Comparison of ENCODE assay signal across 12 cellular contexts in the genomic region with DNA sequence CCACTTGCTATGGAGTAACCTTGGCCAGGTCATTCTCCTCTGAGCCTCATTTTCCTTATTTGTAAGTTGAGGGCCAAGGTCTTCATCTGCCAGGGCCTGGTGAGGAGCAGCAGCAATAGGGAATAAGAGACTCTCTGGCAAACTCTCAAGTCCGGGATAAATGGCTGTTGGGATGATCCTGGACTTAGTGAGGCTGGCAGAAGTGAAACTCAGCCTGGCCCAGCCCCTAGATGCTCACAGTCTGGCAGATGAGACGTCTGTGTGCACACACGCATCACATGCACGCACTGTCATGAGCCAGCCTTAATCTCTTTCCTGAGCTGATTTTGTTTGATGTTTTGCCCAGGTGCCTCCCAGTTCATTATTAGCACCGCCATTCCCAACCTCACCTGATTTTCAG. TPM values are rescaled to one million over a fixed set of nuclear protein-coding genes. Genes with fewer than 3 reads are reported as not detected.
DNase-seq lines count a peak whose midpoint lies in the region; ATAC-seq and TF ChIP-seq lines count a peak whose summit lies in the region.
"Had no signal": no experiment of that assay in that cellular context is flagged by ENCODE, and none has a peak within 500 bp of the region (broad histone marks: within the 10 kb centered on the region; RNA-seq: fewer than 3 reads in every experiment).

No MANE protein-coding gene starts in this region.

- H3K4me3 Mint-ChIP-seq in CD4-positive, alpha-beta T cell = peak overlapping the region; percentile 68
- H3K4me3 Mint-ChIP-seq in activated T-helper 1 cell treated with anti-CD3 and anti-CD28 coated beads, Interleukin-12 subunit alpha, Interleukin-12 subunit beta, Interleukin-2, Interleukin-4 antibody, amounts not matched to agents 30 ng/mL and 10 ng/mL and 1 ng/mL, durations not matched to agents 14 hours and 24 hours and 36 hours = no peak overlapping the region
- peak overlapping the region in 4 of 10 donors; percentile 23 to 90 (median 52) for H3K4me3 Mint-ChIP-seq in naive thymus-derived CD4-positive, alpha-beta T cell

- no peak overlapping the region for H3K14ac ChIP-seq in IMR-90 (replicated peaks; ENCODE audit: low read depth, low read length)

- H3K9me1 ChIP-seq in IMR-90 (ENCODE audit: insufficient read depth, low read length) = peaks cover 32% of the 10 kb centered on the region

- CTCF ChIA-PET in CD4-positive, alpha-beta T cell (lab: Charles Lee) = interaction anchor here (6.7 kb wide), 1 partner anchor 25 kb away, joined by 42 read pairs; the partner anchor contains the start of gene SLC6A6
- CTCF ChIA-PET in IMR-90 (lab: Yijun Ruan, JAX) = no interaction called here
- CTCF ChIA-PET in naive thymus-derived CD4-positive, alpha-beta T cell (lab: Charles Lee) = interaction anchor here (0.7 to 1.7 kb wide), 2 partner anchors 8 to 777 kb away, joined by 3 to 4 read pairs; no protein-coding TSS in a partner anchor

- POLR2A ChIA-PET in CD4-positive, alpha-beta T cell (lab: Charles Lee) = interaction anchor here (5.6 kb wide), 1 partner anchor 26 kb away, joined by 107 read pairs; the partner anchor contains the start of gene SLC6A6
- POLR2A ChIA-PET in IMR-90 (lab: Charles Lee; ENCODE audit: unreplicated experiment) = no interaction called here
- POLR2A ChIA-PET in naive thymus-derived CD4-positive, alpha-beta T cell (lab: Charles Lee) = interaction anchor here (1.0 to 1.9 kb wide), 2 partner anchors 14 to 27 kb away, joined by 3 to 8 read pairs; partner anchors contain the start of gene SLC6A6

- no peak overlapping the region for H2BK20ac ChIP-seq in IMR-90 (ENCODE audit: low read depth, low read length)

- peaks cover 15% of the 10 kb centered on the region for H4K20me1 ChIP-seq in IMR-90 (ENCODE audit: insufficient read depth, low read length)

- no peaks in the 10 kb centered on the region for H3K36me3 ChIP-seq in IMR-90 (ENCODE audit: control insufficient read depth, insufficient read depth, low read length)
- no peaks in the 10 kb centered on the region for H3K36me3 ChIP-seq in naive thymus-derived CD4-positive, alpha-beta T cell (ENCODE audit: control insufficient read depth in 2 of 3, insufficient read depth in 3 of 3, low read length in 3 of 3)
- H3K36me3 ChIP-seq: pancreas, transverse colon had no signal

- TF ChIP-seq POLR2A in IMR-90 (IDR thresholded peaks at IDR 0.05; ENCODE audit: low read depth, low read length) = no peak

- no peak overlapping the region for H2BK15ac ChIP-seq in IMR-90 (ENCODE audit: low read depth, low read length)

- no peak overlapping the region for H3K4me2 ChIP-seq in IMR-90 (ENCODE audit: low read depth, low read length)

- H3K56ac ChIP-seq in IMR-90 (ENCODE audit: extremely low read depth, insufficient read depth, low read length) = no peak overlapping the region

- H3K9ac ChIP-seq in IMR-90 (ENCODE audit: low read depth, low read length) = no peak overlapping the region

- DNase-seq in CD4-positive, alpha-beta T cell = peak in 2 of 10 experiments; percentile 16 to 26
- DNase-seq in IMR-90 (peak; percentile 43), GM13976 (ENCODE audit: low spot score) (no peak), NCI-H2107 treated with DMSO at 0.1 percent for 48 hours (lab: John Stamatoyannopoulos, UW; ENCODE audit: unreplicated experiment) (no peak)
- no peak for DNase-seq in activated T-helper 1 cell treated with anti-CD3 and anti-CD28 coated beads, Interleukin-12 subunit alpha, Interleukin-12 subunit beta, Interleukin-2, Interleukin-4 antibody, amounts not matched to agents 30 ng/mL and 10 ng/mL and 1 ng/mL, durations not matched to agents 14 hours and 24 hours and 36 hours (ENCODE audit: low spot score)
- no peak for DNase-seq in naive thymus-derived CD4-positive, alpha-beta T cell
- DNase-seq: DMS79, NCI-H774, pancreas, transverse colon had no signal

- ATAC-seq in CD4-positive, alpha-beta T cell (ENCODE audit: poor library complexity) = no peak
- ATAC-seq in IMR-90 (ENCODE audit: low read depth) = no peak
- ATAC-seq in naive thymus-derived CD4-positive, alpha-beta T cell = no peak
- ATAC-seq in GM18861 (IDR thresholded peaks at IDR 0.05; ENCODE audit: unreplicated experiment) = no peak

- no peak overlapping the region for H4K91ac ChIP-seq in IMR-90 (ENCODE audit: insufficient read depth, low read depth, low read length)

- intact Hi-C loops in CD4-positive, alpha-beta T cell (cut with DNase I, micrococcal nuclease) = loop anchor here in 1 of 2 experiments (5.0 kb wide), 1 partner anchor 282 kb away; no protein-coding TSS in a partner anchor
- intact Hi-C loops in IMR-90 (cut with micrococcal nuclease) = no loop called here
- intact Hi-C loops in activated T-helper 1 cell treated with anti-CD3 and anti-CD28 coated beads, Interleukin-12 subunit alpha, Interleukin-12 subunit beta, Interleukin-2, Interleukin-4 antibody, amounts not matched to agents 30 ng/mL and 10 ng/mL and 1 ng/mL, durations not matched to agents 14 hours and 24 hours and 36 hours (cut with micrococcal nuclease) = no loop called here
- intact Hi-C loops in naive thymus-derived CD4-positive, alpha-beta T cell (cut with micrococcal nuclease) = no loop called here

- in situ Hi-C loops in IMR-90 (cut with MboI; ENCODE audit: low sequenced_read_pairs) = no loop called here
- in situ Hi-C loops in GM13976 (cut with MboI; ENCODE audit: low sequenced_read_pairs, unreplicated experiment) = no loop called here

- H3K4ac ChIP-seq in IMR-90 (ENCODE audit: low read depth, low read length) = no peak overlapping the region

- H3K4me1 Mint-ChIP-seq in CD4-positive, alpha-beta T cell (ENCODE audit: low read depth) = peaks cover 99% of the 10 kb centered on the region
- H3K4me1 Mint-ChIP-seq in activated T-helper 1 cell treated with anti-CD3 and anti-CD28 coated beads, Interleukin-12 subunit alpha, Interleukin-12 subunit beta, Interleukin-2, Interleukin-4 antibody, amounts not matched to agents 30 ng/mL and 10 ng/mL and 1 ng/mL, durations not matched to agents 14 hours and 24 hours and 36 hours (ENCODE audit: low read depth) = peaks cover 96% of the 10 kb centered on the region
- H3K4me1 Mint-ChIP-seq in naive thymus-derived CD4-positive, alpha-beta T cell = peaks cover 76 to 98% (median 91%) of the 10 kb centered on the region in 7 donors

- H4K8ac ChIP-seq in IMR-90 (ENCODE audit: low read depth in 2 of 2, low read length in 2 of 2) = no peak overlapping the region

- no peak overlapping the region for H2AFZ ChIP-seq in IMR-90 (replicated peaks; ENCODE audit: low read length, poor library complexity)

- no peaks in the 10 kb centered on the region for H3K27me3 ChIP-seq in CD4-positive, alpha-beta T cell (ENCODE audit: control insufficient read depth, insufficient read depth, low read length)
- no peaks in the 10 kb centered on the region for H3K27me3 ChIP-seq in IMR-90 (ENCODE audit: control insufficient read depth, insufficient read depth, low read length)
- H3K27me3 ChIP-seq in naive thymus-derived CD4-positive, alpha-beta T cell (ENCODE audit: control insufficient read depth in 2 of 2, insufficient read depth in 2 of 2, low read length in 2 of 2) = no peaks in the 10 kb centered on the region
- H3K27me3 ChIP-seq: pancreas, transverse colon had no signal

- H3K23ac ChIP-seq in IMR-90 (ENCODE audit: low read depth, low read length) = no peak overlapping the region

- TF ChIP-seq CTCF in CD4-positive, alpha-beta T cell (IDR thresholded peaks at IDR 0.05) = no peak
- TF ChIP-seq CTCF in IMR-90 (conservative IDR thresholded peaks at IDR 0.05; ENCODE audit: low read depth, low read length) = no peak
- no peak for TF ChIP-seq CTCF in GM13976 (IDR thresholded peaks at IDR 0.05; ENCODE audit: borderline replicate concordance, control extremely low read depth, extremely low read depth, insufficient read depth, missing control alignments)

- H3K27ac ChIP-seq in CD4-positive, alpha-beta T cell (ENCODE audit: low read depth, low read length) = peak overlapping the region; percentile 76
- H3K27ac ChIP-seq in IMR-90 (ENCODE audit: insufficient read depth, low read length) = no peak overlapping the region
- peak overlapping the region; percentile 52 for H3K27ac ChIP-seq in naive thymus-derived CD4-positive, alpha-beta T cell (ENCODE audit: low read depth, low read length)
- H3K27ac ChIP-seq: epithelial cell of prostate, pancreas had no signal

- H2AK9ac ChIP-seq in IMR-90 (replicated peaks; ENCODE audit: low read depth, low read length, poor library complexity) = no peak overlapping the region

- BruUV-seq in IMR-90 (replicated peaks; lab: Mats Ljungman, UMichigan) = no TSS peak

- H3K4me1 ChIP-seq in IMR-90 (ENCODE audit: control insufficient read depth, insufficient read depth, low read length) = peaks cover 41% of the 10 kb centered on the region
- peaks cover 85 to 95% of the 10 kb centered on the region in 2 donors for H3K4me1 ChIP-seq in naive thymus-derived CD4-positive, alpha-beta T cell (ENCODE audit: control insufficient read depth in 2 of 2, insufficient read depth in 2 of 2, low read length in 2 of 2)

- H2BK5ac ChIP-seq in IMR-90 (ENCODE audit: low read depth, low read length, poor library complexity, severe bottlenecking) = no peak overlapping the region

- no peaks in the 10 kb centered on the region for H3K36me3 Mint-ChIP-seq in CD4-positive, alpha-beta T cell (ENCODE audit: low read depth)
- H3K36me3 Mint-ChIP-seq in activated T-helper 1 cell treated with anti-CD3 and anti-CD28 coated beads, Interleukin-12 subunit alpha, Interleukin-12 subunit beta, Interleukin-2, Interleukin-4 antibody, amounts not matched to agents 30 ng/mL and 10 ng/mL and 1 ng/mL, durations not matched to agents 14 hours and 24 hours and 36 hours (ENCODE audit: low read depth) = peaks cover 6% of the 10 kb centered on the region
- peaks cover 0 to 2% (median 0%) of the 10 kb centered on the region in 5 donors for H3K36me3 Mint-ChIP-seq in naive thymus-derived CD4-positive, alpha-beta T cell

- H3K27me3 Mint-ChIP-seq in CD4-positive, alpha-beta T cell = no peaks in the 10 kb centered on the region
- no peaks in the 10 kb centered on the region for H3K27me3 Mint-ChIP-seq in activated T-helper 1 cell treated with anti-CD3 and anti-CD28 coated beads, Interleukin-12 subunit alpha, Interleukin-12 subunit beta, Interleukin-2, Interleukin-4 antibody, amounts not matched to agents 30 ng/mL and 10 ng/mL and 1 ng/mL, durations not matched to agents 14 hours and 24 hours and 36 hours (ENCODE audit: insufficient read depth)
- no peaks in the 10 kb centered on the region for H3K27me3 Mint-ChIP-seq in naive thymus-derived CD4-positive, alpha-beta T cell

- no peak overlapping the region for H2BK120ac ChIP-seq in IMR-90 (ENCODE audit: low read depth, low read length)

- no peak for TF ChIP-seq RAD21 in IMR-90 (IDR thresholded peaks at IDR 0.05; ENCODE audit: low read length)

- H3K4me3 ChIP-seq in IMR-90 (ENCODE audit: insufficient read depth, low read depth, low read length) = no peak overlapping the region
- H3K4me3 ChIP-seq in naive thymus-derived CD4-positive, alpha-beta T cell (ENCODE audit: low read length) = no peak overlapping the region
- H3K4me3 ChIP-seq: pancreas, transverse colon had no signal

- H3K79me1 ChIP-seq in IMR-90 (ENCODE audit: low read depth in 1 of 2, low read length in 2 of 2) = peaks cover 24 to 79% of the 10 kb centered on the region in 2 experiments

- WGBS in IMR-90 (ENCODE audit: extremely low coverage in 2 of 2, insufficient read length in 1 of 2), 2 experiments = 77% methylated on average over 4 of the region's 5 CpGs; no CpG with 5 or more reads in 1 of the 2 experiments

- H3K18ac ChIP-seq in IMR-90 (ENCODE audit: low read depth, low read length) = no peak overlapping the region

- no peaks in the 10 kb centered on the region for H3K9me3 ChIP-seq in CD4-positive, alpha-beta T cell (ENCODE audit: control insufficient read depth, low read length)
- no peaks in the 10 kb centered on the region for H3K9me3 ChIP-seq in IMR-90 (ENCODE audit: control insufficient read depth, insufficient read depth, low read length)
- H3K9me3 ChIP-seq in naive thymus-derived CD4-positive, alpha-beta T cell (ENCODE audit: control insufficient read depth in 2 of 3, low read length in 3 of 3) = no peaks in the 10 kb centered on the region
- H3K9me3 ChIP-seq: pancreas, transverse colon had no signal

- H3K27ac Mint-ChIP-seq in CD4-positive, alpha-beta T cell = peak overlapping the region; percentile 98
- H3K27ac Mint-ChIP-seq in activated T-helper 1 cell treated with anti-CD3 and anti-CD28 coated beads, Interleukin-12 subunit alpha, Interleukin-12 subunit beta, Interleukin-2, Interleukin-4 antibody, amounts not matched to agents 30 ng/mL and 10 ng/mL and 1 ng/mL, durations not matched to agents 14 hours and 24 hours and 36 hours = peak overlapping the region; percentile 80
- H3K27ac Mint-ChIP-seq in naive thymus-derived CD4-positive, alpha-beta T cell = peak overlapping the region; percentile 87 to 100 (median 98)

- H2AK5ac ChIP-seq in IMR-90 (ENCODE audit: low read depth, low read length) = peak overlapping the region; percentile 38; the same call in 1 of the 2 replicates

- no peak overlapping the region for H4K5ac ChIP-seq in IMR-90 (ENCODE audit: low read depth, low read length)

- dilution Hi-C loops in IMR-90 (cut with HindIII; ENCODE audit: low sequenced_read_pairs, unreplicated experiment) = no loop called here

- H3K9me3 Mint-ChIP-seq in CD4-positive, alpha-beta T cell = no peaks in the 10 kb centered on the region
- H3K9me3 Mint-ChIP-seq in activated T-helper 1 cell treated with anti-CD3 and anti-CD28 coated beads, Interleukin-12 subunit alpha, Interleukin-12 subunit beta, Interleukin-2, Interleukin-4 antibody, amounts not matched to agents 30 ng/mL and 10 ng/mL and 1 ng/mL, durations not matched to agents 14 hours and 24 hours and 36 hours = no peaks in the 10 kb centered on the region
- peaks cover 0 to 3% (median 0%) of the 10 kb centered on the region in 11 donors for H3K9me3 Mint-ChIP-seq in naive thymus-derived CD4-positive, alpha-beta T cell

RNA-seq across cellular contexts. Expression of gene SLC6A6, which starts 26.8 kb away (rescaled TPM):
- total RNA-seq in CD4-positive, alpha-beta T cell = 10 to 100 TPM; 27.8 to 31.2 TPM
- 29.9 and 32.5 TPM in 2 replicates for total RNA-seq in IMR-90 (2012; rRNA removed)
- 39.3 and 39.4 TPM in 2 replicates for polyA plus RNA-seq in IMR-90 (2012; rRNA removed)
- 14.9 and 24.2 TPM in 2 replicates for polyA plus RNA-seq in IMR-90 (2012; cell fraction: cytosol; rRNA removed)
- polyA plus RNA-seq in IMR-90 (2012; cell fraction: nucleus; rRNA removed; ENCODE audit: low replicate concordance) = 70.6 and 99.2 TPM in 2 replicates
- 45.4 and 51.2 TPM in 2 replicates for total RNA-seq in activated T-helper 1 cell treated with anti-CD3 and anti-CD28 coated beads, Interleukin-12 subunit alpha, Interleukin-12 subunit beta, Interleukin-2, Interleukin-4 antibody, amounts not matched to agents 30 ng/mL and 10 ng/mL and 1 ng/mL, durations not matched to agents 14 hours and 24 hours and 36 hours
- total RNA-seq in naive thymus-derived CD4-positive, alpha-beta T cell = 10 to 100 TPM; 34.5 to 87.5 (median 35.6) TPM
- polyA plus RNA-seq in naive thymus-derived CD4-positive, alpha-beta T cell = 1 to 10 TPM; 3.0 to 3.2 TPM
